Comparison of ENCODE assay signal across 8 cellular contexts in the genomic region with DNA sequence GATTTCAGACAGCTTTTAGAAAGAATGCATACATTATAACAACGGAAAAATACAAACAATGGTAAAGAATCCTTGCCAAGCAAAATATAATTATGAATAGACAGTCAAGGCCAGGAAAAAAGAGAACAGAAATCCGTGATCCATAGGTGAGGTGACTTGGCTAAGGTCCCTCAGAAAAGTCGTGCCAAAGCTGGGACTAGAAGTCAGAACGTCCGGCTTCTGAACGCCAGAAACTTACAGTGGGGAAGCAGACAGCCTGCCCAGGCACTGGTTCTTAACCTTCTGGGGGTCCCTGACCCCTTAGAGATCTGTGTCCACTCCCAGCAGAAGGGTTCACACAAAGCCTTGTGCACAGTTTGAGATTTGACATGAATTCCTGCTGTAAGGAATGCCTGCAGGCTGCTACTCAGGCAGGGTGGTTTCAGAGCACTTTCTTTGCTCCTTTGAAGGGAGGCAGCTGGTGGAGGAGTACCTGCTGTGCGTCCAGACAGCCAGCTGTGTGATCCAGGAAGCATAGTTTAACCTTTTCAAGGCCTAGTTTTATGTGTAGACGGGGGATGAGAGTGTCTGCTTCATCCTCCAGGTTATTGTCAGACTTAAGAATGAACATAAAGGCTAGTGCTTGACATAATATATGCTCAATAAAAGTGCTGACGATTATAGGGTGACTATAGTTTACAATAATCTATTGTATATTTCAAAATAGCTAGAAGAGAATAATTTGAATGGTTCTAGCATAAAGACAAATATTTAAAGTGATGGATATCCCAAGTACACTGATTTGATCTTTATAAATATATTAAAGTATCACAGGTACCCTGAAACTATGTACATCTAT. TPM values are rescaled to one million over a fixed set of nuclear protein-coding genes. Genes with fewer than 3 reads are reported as not detected.
DNase-seq lines count a peak whose midpoint lies in the region; ATAC-seq and TF ChIP-seq lines count a peak whose summit lies in the region.

No MANE protein-coding gene starts in this region.

- TF ChIP-seq CTCF in AG04450 (IDR thresholded peaks at IDR 0.05; ENCODE audit: low read depth, low read length) = no peak
- TF ChIP-seq CTCF in colonic mucosa (IDR thresholded peaks at IDR 0.05) = no peak
- TF ChIP-seq CTCF in lower lobe of right lung (IDR thresholded peaks at IDR 0.05) = no peak
- TF ChIP-seq CTCF in GM13977 (IDR thresholded peaks at IDR 0.05; ENCODE audit: extremely low read depth, insufficient read depth, missing control alignments) = no peak

- H3K27ac ChIP-seq in AG04450 (ENCODE audit: low read depth, low read length) = no peak overlapping the region
- peak overlapping the region; percentile 75 for H3K27ac ChIP-seq in colonic mucosa
- H3K27ac ChIP-seq in lower lobe of right lung = peak overlapping the region; percentile 87
- H3K27ac ChIP-seq in thymus (ENCODE audit: low read depth) = peak overlapping the region; percentile 25

- H3K27me3 ChIP-seq in AG04450 (ENCODE audit: control insufficient read depth, insufficient read depth, low read length) = no peaks in the 10 kb centered on the region
- no peaks in the 10 kb centered on the region for H3K27me3 ChIP-seq in MG63
- no peaks in the 10 kb centered on the region for H3K27me3 ChIP-seq in colonic mucosa
- H3K27me3 ChIP-seq in lower lobe of right lung (ENCODE audit: low read depth) = no peaks in the 10 kb centered on the region
- H3K27me3 ChIP-seq in thymus (ENCODE audit: control insufficient read depth, insufficient read depth) = no peaks in the 10 kb centered on the region

- no peaks in the 10 kb centered on the region for H3K4me1 ChIP-seq in colonic mucosa
- peaks cover 47% of the 10 kb centered on the region for H3K4me1 ChIP-seq in lower lobe of right lung
- peaks cover 3% of the 10 kb centered on the region for H3K4me1 ChIP-seq in thymus (ENCODE audit: control insufficient read depth, insufficient read depth, low read length)

- in situ Hi-C loops in GM13977 (cut with MboI; ENCODE audit: low pct_unique_long_range_greater_than_20kb, low sequenced_read_pairs, unreplicated experiment) = no loop called here

- ATAC-seq in lower lobe of right lung (peak in 1 of 2 donors; percentile 39), HG03378 (IDR thresholded peaks at IDR 0.05; ENCODE audit: unreplicated experiment) (no peak), GM19467 (IDR thresholded peaks at IDR 0.05; ENCODE audit: unreplicated experiment) (no peak)

- POLR2A ChIA-PET in AG04450 (lab: Yijun Ruan, JAX) = interaction anchor here (0.5 to 2.0 kb wide), 2 partner anchors 29 to 230 kb away, joined by 5 to 7 read pairs; no protein-coding TSS in a partner anchor

- H3K36me3 ChIP-seq in MG63 (no peaks in the 10 kb centered on the region), colonic mucosa (no peaks in the 10 kb centered on the region), lower lobe of right lung (no peaks in the 10 kb centered on the region), thymus (ENCODE audit: control insufficient read depth, insufficient read depth) (no peaks in the 10 kb centered on the region)

- intact Hi-C loops in colonic mucosa (cut with DNase I) (no loop called here), lower lobe of right lung (cut with DNase I) (no loop called here)

- H3K9me3 ChIP-seq in AG04450 (ENCODE audit: control insufficient read depth, insufficient read depth, low read length) (no peaks in the 10 kb centered on the region), MG63 (peaks cover 4% of the 10 kb centered on the region; the same call in 1 of the 2 replicates), colonic mucosa (no peaks in the 10 kb centered on the region), lower lobe of right lung (no peaks in the 10 kb centered on the region), thymus (ENCODE audit: control insufficient read depth) (no peaks in the 10 kb centered on the region)

- DNase-seq in AG04450 (ENCODE audit: low read depth, low spot score) = no peak
- peak; percentile 28 for DNase-seq in MG63
- DNase-seq in colonic mucosa = peak; percentile 68
- DNase-seq in lower lobe of right lung = no peak
- DNase-seq in GM13977 (ENCODE audit: low spot score) = no peak

- H3K4me3 ChIP-seq in AG04450 (ENCODE audit: low read depth, low read length) (peak overlapping the region; percentile 49), MG63 (peak overlapping the region; percentile 33; the same call in 1 of the 2 replicates), colonic mucosa (peak overlapping the region; percentile 32), lower lobe of right lung (peak overlapping the region; percentile 62), thymus (ENCODE audit: low read length) (no peak overlapping the region)

- 82% methylated on average over 9 of the region's 9 CpGs for WGBS in thymus

- H3K9ac ChIP-seq in colonic mucosa (ENCODE audit: low read depth in 2 of 2, low read length in 2 of 2) = peak overlapping the region; percentile 89 to 94

- CTCF ChIA-PET in AG04450 (lab: Charles Lee) = interaction anchor here (0.8 to 3.7 kb wide), 4 partner anchors 17 to 37 kb away, joined by 3 to 17 read pairs (median 6); no protein-coding TSS in a partner anchor

RNA-seq across cellular contexts. Expression of a gene that starts 0.9 kb away (rescaled TPM):
- polyA plus RNA-seq in AG04450 (2011; rRNA removed) = 0.61 and 0.74 TPM in 2 replicates
- polyA minus RNA-seq in AG04450 (2011; rRNA and poly(A)+ RNA removed) = 0.83 and 1.6 TPM in 2 replicates
- 0.17 and 1.1 TPM in 2 replicates for total RNA-seq in MG63 (2014; rRNA removed; shearing (Covaris generic); ENCODE audit: low replicate concordance)
- total RNA-seq in colonic mucosa = 10 to 100 TPM; 11.9 to 15.7 TPM
- total RNA-seq in lower lobe of right lung = 13.5 TPM
- 2.5 TPM for polyA plus RNA-seq in thymus

RNA-seq across cellular contexts. Expression of a gene that starts 30.9 kb away (rescaled TPM):
- polyA plus RNA-seq in AG04450 (2011; rRNA removed) = 260 and 329 TPM in 2 replicates
- polyA minus RNA-seq in AG04450 (2011; rRNA and poly(A)+ RNA removed) = 434 and 500 TPM in 2 replicates
- 425 and 559 TPM in 2 replicates for total RNA-seq in MG63 (2014; rRNA removed; shearing (Covaris generic); ENCODE audit: low replicate concordance)
- 100 to 1,000 TPM; 248 to 257 TPM for total RNA-seq in colonic mucosa
- total RNA-seq in lower lobe of right lung = 198 TPM
- 91.6 TPM for polyA plus RNA-seq in thymus

Comparison
In these comparisons a context has a peak if more than half of its experiments do, and no peak if none do; other contexts are left out.
1. DNase-seq: peak in MG63 (single experiment) and colonic mucosa (single experiment); none in AG04450 (single experiment), lower lobe of right lung (single experiment) and GM13977 (single experiment).